ENCODE assay signal across 16 cellular contexts in genomic region chr22:37918149-37918548, GRCh38. TPM values are rescaled to one million over a fixed set of nuclear protein-coding genes. Genes with fewer than 3 reads are reported as not detected.
"Had no signal": no experiment of that assay in that cellular context is flagged by ENCODE, and none has a peak within 500 bp of the region (broad histone marks: within the 10 kb centered on the region; RNA-seq: fewer than 3 reads in every experiment).

No MANE protein-coding gene starts in this region.

- H3K9me3 Mint-ChIP-seq: activated CD4-positive, alpha-beta memory T cell treated with anti-CD3 and anti-CD28 coated beads, Interleukin-2, amount 10 ng/mL, durations not matched to agents 7 days and 5 days; activated T-helper 1 cell treated with anti-CD3 and anti-CD28 coated beads, Interleukin-12 subunit alpha, Interleukin-12 subunit beta, Interleukin-2, Interleukin-4 antibody, amounts not matched to agents 30 ng/mL and 10 ng/mL and 1 ng/mL, durations not matched to agents 14 hours and 24 hours and 36 hours; natural killer cell treated with Interleukin-12 subunit alpha and Interleukin-12 subunit beta and Interleukin-15 and Interleukin-18, amount 100 ng/mL, for 72 hours had no signal

- H3K36me3 Mint-ChIP-seq: natural killer cell treated with Interleukin-12 subunit alpha and Interleukin-12 subunit beta and Interleukin-15 and Interleukin-18, amount 100 ng/mL, for 72 hours had no signal

- H3K4me3 ChIP-seq: ascending aorta, breast epithelium, SK-N-MC, spleen had no signal

- H3K4me3 Mint-ChIP-seq: activated CD4-positive, alpha-beta memory T cell treated with anti-CD3 and anti-CD28 coated beads, Interleukin-2, amount 10 ng/mL, durations not matched to agents 7 days and 5 days; activated T-helper 1 cell treated with anti-CD3 and anti-CD28 coated beads, Interleukin-12 subunit alpha, Interleukin-12 subunit beta, Interleukin-2, Interleukin-4 antibody, amounts not matched to agents 30 ng/mL and 10 ng/mL and 1 ng/mL, durations not matched to agents 14 hours and 24 hours and 36 hours; natural killer cell treated with Interleukin-12 subunit alpha and Interleukin-12 subunit beta and Interleukin-15 and Interleukin-18, amount 100 ng/mL, for 72 hours had no signal

- H3K9me3 ChIP-seq: ascending aorta, breast epithelium, spleen had no signal

- H3K27me3 ChIP-seq: ascending aorta, breast epithelium, spleen had no signal

- H3K27me3 Mint-ChIP-seq: activated CD4-positive, alpha-beta memory T cell treated with anti-CD3 and anti-CD28 coated beads, Interleukin-2, amount 10 ng/mL, durations not matched to agents 7 days and 5 days; natural killer cell treated with Interleukin-12 subunit alpha and Interleukin-12 subunit beta and Interleukin-15 and Interleukin-18, amount 100 ng/mL, for 72 hours had no signal

- H3K27ac ChIP-seq: ascending aorta, SK-N-MC, VCaP had no signal

- ATAC-seq: left lobe of liver; natural killer cell treated with Interleukin-12 subunit alpha and Interleukin-12 subunit beta and Interleukin-15 and Interleukin-18, amount 100 ng/mL, for 72 hours; sciatic nerve had no signal

- DNase-seq: activated CD4-positive, alpha-beta memory T cell treated with anti-CD3 and anti-CD28 coated beads, Interleukin-2, amount 10 ng/mL, durations not matched to agents 7 days and 5 days; activated naive CD4-positive, alpha-beta T cell; cerebellar nuclear complex; effector memory CD4-positive, alpha-beta T cell; nucleus accumbens; spleen; T-helper 9 cell had no signal

- H3K27ac Mint-ChIP-seq: activated CD4-positive, alpha-beta memory T cell treated with anti-CD3 and anti-CD28 coated beads, Interleukin-2, amount 10 ng/mL, durations not matched to agents 7 days and 5 days; activated T-helper 1 cell treated with anti-CD3 and anti-CD28 coated beads, Interleukin-12 subunit alpha, Interleukin-12 subunit beta, Interleukin-2, Interleukin-4 antibody, amounts not matched to agents 30 ng/mL and 10 ng/mL and 1 ng/mL, durations not matched to agents 14 hours and 24 hours and 36 hours; natural killer cell treated with Interleukin-12 subunit alpha and Interleukin-12 subunit beta and Interleukin-15 and Interleukin-18, amount 100 ng/mL, for 72 hours had no signal

- H3K4me1 ChIP-seq: ascending aorta, breast epithelium had no signal

RNA-seq across cellular contexts. Expression of gene C22orf23, which starts 35.3 kb away (rescaled TPM):
- total RNA-seq: activated CD4-positive, alpha-beta memory T cell treated with anti-CD3 and anti-CD28 coated beads, Interleukin-2, amount 10 ng/mL, durations not matched to agents 7 days and 5 days; activated T-helper 1 cell treated with anti-CD3 and anti-CD28 coated beads, Interleukin-12 subunit alpha, Interleukin-12 subunit beta, Interleukin-2, Interleukin-4 antibody, amounts not matched to agents 30 ng/mL and 10 ng/mL and 1 ng/mL, durations not matched to agents 14 hours and 24 hours and 36 hours; ascending aorta; mucosa of gallbladder; spleen had no signal
